Comparison of ENCODE assay signal across 8 cellular contexts in the genomic region with DNA sequence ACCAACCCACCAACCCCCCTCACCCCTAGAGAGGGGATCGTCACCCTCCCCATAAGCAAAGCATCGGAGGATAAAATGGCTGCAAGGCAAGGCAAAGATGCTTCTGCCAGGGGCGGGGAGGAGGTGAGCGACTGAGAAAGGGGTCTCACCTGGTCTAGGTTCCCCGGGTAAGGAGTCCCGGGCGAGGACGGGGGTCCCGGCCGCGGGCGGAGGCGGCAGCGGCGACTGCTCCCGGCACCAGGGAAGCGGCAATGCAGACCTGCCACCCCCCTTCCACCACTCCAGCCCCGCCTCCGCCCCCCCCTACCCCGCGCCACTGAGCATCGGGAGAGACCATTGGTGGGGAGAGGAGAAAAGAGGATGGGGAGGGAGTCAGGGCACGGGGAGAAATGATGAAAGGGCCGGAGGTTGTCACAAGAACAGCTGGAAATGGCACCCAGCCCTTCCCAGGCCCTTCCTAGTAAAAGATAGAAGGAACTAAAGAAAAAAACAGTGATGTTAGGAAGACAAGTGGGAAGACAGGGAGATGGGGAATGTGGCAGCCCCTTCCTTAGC. TPM values are rescaled to one million over a fixed set of nuclear protein-coding genes. Genes with fewer than 3 reads are reported as not detected.
DNase-seq lines count a peak whose midpoint lies in the region; ATAC-seq and TF ChIP-seq lines count a peak whose summit lies in the region.

Gene SV2A, minus strand, starts transcription at position 255 of the 555 bp plus-strand sequence. CDS start 4,004 bp downstream, outside the sequence.

- H3K9me3 Mint-ChIP-seq in activated naive CD8-positive, alpha-beta T cell treated with anti-CD3 and anti-CD28 coated beads, Interleukin-2, amount 50 U/mL, for 24 hours = no peaks in the 10 kb centered on the region

- peaks cover 9% of the 10 kb centered on the region for H3K36me3 Mint-ChIP-seq in activated naive CD8-positive, alpha-beta T cell treated with anti-CD3 and anti-CD28 coated beads, Interleukin-2, amount 50 U/mL, for 24 hours (ENCODE audit: low read depth)

- H3K36me3 ChIP-seq in right atrium auricular region (peaks cover 4% of the 10 kb centered on the region), rectal smooth muscle tissue (ENCODE audit: control insufficient read depth, insufficient read depth, low read length) (peaks cover 2% of the 10 kb centered on the region)

- H3K27me3 ChIP-seq in right atrium auricular region = no peaks in the 10 kb centered on the region
- H3K27me3 ChIP-seq in rectal smooth muscle tissue (ENCODE audit: control insufficient read depth, insufficient read depth, low read length) = peaks cover 5% of the 10 kb centered on the region

- peak; percentile 82 for DNase-seq in AG08395 (ENCODE audit: low spot score)
- no peak for DNase-seq in HFF-Myc (ENCODE audit: extremely low read depth, low read depth)
- peak; percentile 74 for DNase-seq in RPMI7951 (ENCODE audit: low read depth)
- DNase-seq in activated naive CD8-positive, alpha-beta T cell treated with anti-CD3 and anti-CD28 coated beads, Interleukin-2, amount 50 U/mL, for 24 hours = peak; percentile 54
- DNase-seq in right atrium auricular region (ENCODE audit: low spot score) = no peak

- peaks cover 1% of the 10 kb centered on the region for H3K27me3 Mint-ChIP-seq in activated naive CD8-positive, alpha-beta T cell treated with anti-CD3 and anti-CD28 coated beads, Interleukin-2, amount 50 U/mL, for 24 hours

- H3K9ac ChIP-seq in rectal smooth muscle tissue (ENCODE audit: low read length) = peak within 1 kb of the TSS; percentile 66

- no peaks in the 10 kb centered on the region for H3K9me3 ChIP-seq in right atrium auricular region

- H3K27ac Mint-ChIP-seq in activated naive CD8-positive, alpha-beta T cell treated with anti-CD3 and anti-CD28 coated beads, Interleukin-2, amount 50 U/mL, for 24 hours = peak within 1 kb of the TSS; percentile 68

- no peak for TF ChIP-seq CTCF in HFF-Myc (IDR thresholded peaks at IDR 0.05; ENCODE audit: low read depth, low read length, missing control alignments)
- TF ChIP-seq CTCF in right atrium auricular region (IDR thresholded peaks at IDR 0.05) = no peak

- peak; percentile 69 for ATAC-seq in activated naive CD8-positive, alpha-beta T cell treated with anti-CD3 and anti-CD28 coated beads, Interleukin-2, amount 50 U/mL, for 24 hours
- ATAC-seq in GM19397 (IDR thresholded peaks at IDR 0.05; ENCODE audit: unreplicated experiment) (no peak), HG02885 (IDR thresholded peaks at IDR 0.05; ENCODE audit: poor library complexity, unreplicated experiment) (no peak)

- H3K4me3 ChIP-seq in HFF-Myc (replicated peaks; ENCODE audit: low read depth, low read length) (peak within 1 kb of the TSS; percentile 75), right atrium auricular region (peak within 1 kb of the TSS; percentile 52 to 56), rectal smooth muscle tissue (ENCODE audit: low read length) (peak within 1 kb of the TSS; percentile 79)

- H3K27ac ChIP-seq in right atrium auricular region (peak within 1 kb of the TSS in 1 of 2 donors; percentile 21), rectal smooth muscle tissue (ENCODE audit: low read depth, low read length) (no peak within 1 kb of the TSS)

- peak within 1 kb of the TSS; percentile 81 for H3K4me3 Mint-ChIP-seq in activated naive CD8-positive, alpha-beta T cell treated with anti-CD3 and anti-CD28 coated beads, Interleukin-2, amount 50 U/mL, for 24 hours

- H3K4me1 ChIP-seq in right atrium auricular region = peaks cover 0 to 15% of the 10 kb centered on the region in 2 donors
- H3K4me1 ChIP-seq in rectal smooth muscle tissue (ENCODE audit: control insufficient read depth, insufficient read depth, low read length) = no peaks in the 10 kb centered on the region

- H3K4me1 Mint-ChIP-seq in activated naive CD8-positive, alpha-beta T cell treated with anti-CD3 and anti-CD28 coated beads, Interleukin-2, amount 50 U/mL, for 24 hours = peaks cover 24% of the 10 kb centered on the region

RNA-seq across cellular contexts. Expression of gene SV2A, which starts in this region (rescaled TPM):
- total RNA-seq in RPMI7951 (2014; rRNA removed; shearing (Covaris generic)) = 11.4 and 12.7 TPM in 2 replicates
- total RNA-seq in right atrium auricular region = 1 to 10 TPM; 1.0 to 6.3 TPM

Comparison
In these comparisons a context has a peak if more than half of its experiments do, and no peak if none do; other contexts are left out.
1. DNase-seq: peak in AG08395 (single experiment), RPMI7951 (single experiment) and activated naive CD8-positive, alpha-beta T cell treated with anti-CD3 and anti-CD28 coated beads, Interleukin-2, amount 50 U/mL, for 24 hours (single experiment); none in HFF-Myc (single experiment) and right atrium auricular region (single experiment).
2. Peak in every context shown above with its lines, with median percentiles within 50 percentile points of each other: H3K4me3 ChIP-seq.